ENCODE assay signal across 8 cellular contexts in the genomic region with DNA sequence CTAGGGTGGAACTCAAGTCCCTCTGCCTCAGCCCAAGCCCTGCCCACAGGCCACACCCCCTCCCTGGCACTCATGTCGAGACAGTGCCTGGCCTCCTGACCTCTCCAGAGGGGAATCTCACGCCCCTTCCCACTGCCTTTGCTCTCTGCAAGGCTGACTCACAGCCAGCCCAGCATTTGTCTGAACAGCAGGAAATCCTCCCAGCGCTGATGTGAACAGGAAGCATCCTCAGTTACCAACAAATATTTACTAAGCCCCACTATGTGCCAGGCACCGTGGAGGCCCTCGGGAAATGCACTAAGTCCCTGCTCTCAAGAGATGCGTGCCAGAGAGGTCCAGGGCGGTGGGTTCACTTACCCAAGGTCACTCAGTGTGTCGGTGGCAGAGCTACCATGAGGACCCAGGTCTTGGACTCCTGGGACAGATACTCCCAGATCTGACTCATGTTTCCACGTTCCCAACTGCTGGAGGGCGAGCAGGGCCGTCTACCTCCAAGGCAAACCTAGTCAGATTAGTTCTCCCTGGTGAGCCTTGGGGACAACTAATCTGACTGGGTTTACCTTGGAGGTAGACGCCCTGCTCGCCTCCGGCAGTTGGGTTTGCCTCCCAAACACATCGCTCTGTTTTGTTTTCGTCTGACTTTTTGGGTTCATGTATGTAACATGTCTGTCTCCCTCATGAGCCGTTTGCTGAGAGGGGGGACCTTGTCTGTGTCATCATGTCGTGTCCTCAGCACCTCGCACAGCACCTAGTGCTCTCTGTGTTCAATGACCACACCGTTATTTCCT. TPM values are rescaled to one million over a fixed set of nuclear protein-coding genes. Genes with fewer than 3 reads are reported as not detected.
DNase-seq lines count a peak whose midpoint lies in the region; ATAC-seq, FAIRE-seq and TF ChIP-seq lines count a peak whose summit lies in the region.

No MANE protein-coding gene starts in this region.

- H3K4me3 Mint-ChIP-seq in GM23338 = no peak overlapping the region

- H3K9me3 ChIP-seq in body of pancreas = no peaks in the 10 kb centered on the region
- peaks cover 3% of the 10 kb centered on the region for H3K9me3 ChIP-seq in keratinocyte (ENCODE audit: control insufficient read depth, low read depth, low read length)

- intact Hi-C loops in body of pancreas (cut with DNase I) = no loop called here

- H2AFZ ChIP-seq in GM23338 (no peak overlapping the region), keratinocyte (ENCODE audit: control insufficient read depth, low read length) (peak overlapping the region; percentile 79)

- H3K4me2 ChIP-seq in GM23338 = 0 out of 2 replicates have a peak overlapping the region, but pooled peaks have one; percentile 70
- H3K4me2 ChIP-seq in keratinocyte (ENCODE audit: control insufficient read depth, extremely low read depth, insufficient read depth, low read depth, low read length) = peak overlapping the region; percentile 81

- ATAC-seq in GM23338 (peak; percentile 46), body of pancreas (peak; percentile 47)

- TF ChIP-seq POLR2A in body of pancreas (IDR thresholded peaks at IDR 0.05) = no peak

- peaks cover 19% of the 10 kb centered on the region for H3K36me3 Mint-ChIP-seq in GM23338 (ENCODE audit: low read depth)

- H3K9ac ChIP-seq in keratinocyte (ENCODE audit: control insufficient read depth, extremely low read depth, insufficient read depth, low read length) = peak overlapping the region; percentile 60

- peaks cover 6% of the 10 kb centered on the region for H3K9me1 ChIP-seq in keratinocyte (ENCODE audit: control insufficient read depth, extremely low read depth, insufficient read depth, low read length)

- peaks cover 40% of the 10 kb centered on the region for H3K27me3 Mint-ChIP-seq in GM23338 (ENCODE audit: insufficient read depth, low read depth, poor library complexity)

- in situ Hi-C loops in SK-MEL-5 (cut with HindIII; ENCODE audit: low pct_unique_long_range_greater_than_20kb, low sequenced_read_pairs) = no loop called here

- H3K36me3 ChIP-seq in GM23338 (ENCODE audit: insufficient read depth) (no peaks in the 10 kb centered on the region), body of pancreas (replicated peaks in 1 of 2; ENCODE audit: insufficient read depth in 1 of 2, low read depth in 2 of 2) (no peaks in the 10 kb centered on the region), keratinocyte (ENCODE audit: control insufficient read depth in 2 of 2, extremely low read depth in 1 of 2, insufficient read depth in 2 of 2, low read length in 2 of 2) (peaks cover 0 to 3% of the 10 kb centered on the region in 2 experiments)

- no peaks in the 10 kb centered on the region for H3K9me2 ChIP-seq in GM23338 (ENCODE audit: insufficient read depth)

- peaks cover 57% of the 10 kb centered on the region for H3K4me1 Mint-ChIP-seq in GM23338

- peak overlapping the region; percentile 92 for H3K27ac Mint-ChIP-seq in GM23338

- H3K4me1 ChIP-seq in GM23338 (ENCODE audit: insufficient read depth) (peaks cover 35% of the 10 kb centered on the region), body of pancreas (peaks cover 28% of the 10 kb centered on the region), keratinocyte (ENCODE audit: control insufficient read depth, extremely low read depth, insufficient read depth, low read length) (peaks cover 41% of the 10 kb centered on the region)

- H3K79me2 ChIP-seq in GM23338 (replicated peaks; ENCODE audit: insufficient read depth) (no peaks in the 10 kb centered on the region), keratinocyte (ENCODE audit: control insufficient read depth, insufficient read depth, low read length) (no peaks in the 10 kb centered on the region)

- no peaks in the 10 kb centered on the region for H3K27me3 ChIP-seq in GM23338 (ENCODE audit: insufficient read depth)
- no peaks in the 10 kb centered on the region for H3K27me3 ChIP-seq in body of pancreas
- H3K27me3 ChIP-seq in keratinocyte (ENCODE audit: control insufficient read depth, extremely low read depth, insufficient read depth, low read length) = no peaks in the 10 kb centered on the region

- DNase-seq in GM23338 (ENCODE audit: low spot score) (peak; percentile 54), SK-MEL-5 (ENCODE audit: low read depth, low spot score) (peak; percentile 43), body of pancreas (peak; percentile 33 to 71 (median 42)), keratinocyte (ENCODE audit: low read depth, low spot score) (peak; percentile 54), SKM-1 (lab: John Stamatoyannopoulos, UW; ENCODE audit: unreplicated experiment) (no peak), GM10266 (ENCODE audit: extremely low spot score) (no peak), cerebellar nuclear complex (lab: John Stamatoyannopoulos, UW) (no peak)
- DNase-seq in stimulated activated naive CD4-positive, alpha-beta T cell treated with Interleukin-2 at 50 U/mL for 16 hours (lab: John Stamatoyannopoulos, UW) = peak; percentile 48

- dilution Hi-C loops in keratinocyte (cut with MboI; ENCODE audit: extremely low pct_ligation_motif_present, low sequenced_read_pairs) = no loop called here

- TF ChIP-seq CTCF in GM23338 (conservative IDR thresholded peaks at IDR 0.05; ENCODE audit: low read depth in 2 of 2) (no peak), body of pancreas (IDR thresholded peaks at IDR 0.05) (no peak), keratinocyte (optimal IDR thresholded peaks at IDR 0.05 in 1 of 3, IDR thresholded peaks at IDR 0.05 in 1 of 3, conservative IDR thresholded peaks at IDR 0.05 in 1 of 3; ENCODE audit: extremely low read depth in 1 of 3, insufficient read depth in 2 of 3, low read length in 3 of 3) (no peak), GM10266 (IDR thresholded peaks at IDR 0.05; ENCODE audit: control insufficient read depth, insufficient read depth, low read depth, missing control alignments) (no peak)

- H3K4me3 ChIP-seq in GM23338 (no peak overlapping the region), body of pancreas (no peak overlapping the region), keratinocyte (ENCODE audit: control insufficient read depth in 2 of 3, extremely low read depth in 1 of 3, insufficient read depth in 2 of 3, low read depth in 1 of 3, low read length in 3 of 3) (peak overlapping the region in 1 of 3 experiments; percentile 38)

- peaks cover 6% of the 10 kb centered on the region; the same call in 2 of the 3 replicates for H3K9me3 Mint-ChIP-seq in GM23338

- 0 out of 2 replicates have a peak, but pooled peaks cover 3% of the 10 kb centered on the region for H3F3A ChIP-seq in GM23338 (replicated peaks; ENCODE audit: low read depth)

- WGBS in body of pancreas, 2 donors = 72 to 81% methylated on average over 15 to 20 of the region's 20 CpGs

- H3K27ac ChIP-seq in GM23338 (ENCODE audit: low read depth) (no peak overlapping the region; the same call in 1 of the 2 replicates), body of pancreas (peak overlapping the region in 3 of 4 donors; percentile 78 to 90 (median 86)), keratinocyte (ENCODE audit: control insufficient read depth, insufficient read depth, low read length) (peak overlapping the region; percentile 88)

- H4K20me1 ChIP-seq in GM23338 (replicated peaks; ENCODE audit: insufficient read depth) (no peaks in the 10 kb centered on the region), keratinocyte (ENCODE audit: control insufficient read depth, extremely low read depth, insufficient read depth, low read length) (no peaks in the 10 kb centered on the region)

- no peak for FAIRE-seq in keratinocyte (lab: Jason Lieb, UNC)

RNA-seq across cellular contexts. Expression of a gene that starts 7.7 kb away (rescaled TPM):
- total RNA-seq in GM23338 (2014; rRNA removed; shearing (Covaris generic)) = 12.7 and 16.2 TPM in 2 replicates
- polyA plus RNA-seq in GM23338 (2016; fragmentation: Nextera tagmentation; extraction: Ambion mirVana) = 14.6 and 15.8 TPM in 2 replicates
- 12.4 and 13.2 TPM in 2 replicates for total RNA-seq in SK-MEL-5 (2014; rRNA removed; shearing (Covaris generic))
- 37.2 and 39.2 TPM in 2 replicates for polyA plus RNA-seq in SK-MEL-5 (2015; cell fraction: cytosol; rRNA removed)
- 74.2 and 81.6 TPM in 2 replicates for polyA plus RNA-seq in SK-MEL-5 (2015; cell fraction: nucleus; rRNA removed)
- total RNA-seq in body of pancreas = 1 to 10 TPM; 3.3 to 7.8 TPM
- 18.9 to 26.4 TPM (median 21.4 TPM) in 3 replicates for polyA plus RNA-seq in keratinocyte
- 12.0 TPM for polyA plus RNA-seq in keratinocyte (2011; ENCODE audit: low read depth)
- 17.1 and 20.5 TPM in 2 replicates for polyA plus RNA-seq in keratinocyte (2011; cell fraction: cytosol; rRNA removed)
- polyA plus RNA-seq in keratinocyte (2011; cell fraction: nucleus; rRNA removed) = 23.1 and 24.6 TPM in 2 replicates
- polyA plus RNA-seq in keratinocyte (2012; ENCODE audit: low replicate concordance) = 11.3 and 14.7 TPM in 2 replicates
- polyA minus RNA-seq in keratinocyte = 10.9 to 17.8 TPM (median 16.2 TPM) in 3 replicates
- 15.0 TPM for polyA minus RNA-seq in keratinocyte (2011; cell fraction: cytosol; rRNA and poly(A)+ RNA removed)
- 4.1 and 8.1 TPM in 2 replicates for polyA minus RNA-seq in keratinocyte (2011; cell fraction: nucleus; rRNA and poly(A)+ RNA removed)

Comparison
In these comparisons a context has a peak if more than half of its experiments do, and no peak if none do; other contexts are left out.
1. DNase-seq: peak in GM23338 (single experiment), SK-MEL-5 (single experiment), body of pancreas (4 of 4), keratinocyte (single experiment) and stimulated activated naive CD4-positive, alpha-beta T cell treated with Interleukin-2 at 50 U/mL for 16 hours (single experiment); none in SKM-1 (single experiment), GM10266 (single experiment) and cerebellar nuclear complex (0 of 2).